In the genomic region with DNA sequence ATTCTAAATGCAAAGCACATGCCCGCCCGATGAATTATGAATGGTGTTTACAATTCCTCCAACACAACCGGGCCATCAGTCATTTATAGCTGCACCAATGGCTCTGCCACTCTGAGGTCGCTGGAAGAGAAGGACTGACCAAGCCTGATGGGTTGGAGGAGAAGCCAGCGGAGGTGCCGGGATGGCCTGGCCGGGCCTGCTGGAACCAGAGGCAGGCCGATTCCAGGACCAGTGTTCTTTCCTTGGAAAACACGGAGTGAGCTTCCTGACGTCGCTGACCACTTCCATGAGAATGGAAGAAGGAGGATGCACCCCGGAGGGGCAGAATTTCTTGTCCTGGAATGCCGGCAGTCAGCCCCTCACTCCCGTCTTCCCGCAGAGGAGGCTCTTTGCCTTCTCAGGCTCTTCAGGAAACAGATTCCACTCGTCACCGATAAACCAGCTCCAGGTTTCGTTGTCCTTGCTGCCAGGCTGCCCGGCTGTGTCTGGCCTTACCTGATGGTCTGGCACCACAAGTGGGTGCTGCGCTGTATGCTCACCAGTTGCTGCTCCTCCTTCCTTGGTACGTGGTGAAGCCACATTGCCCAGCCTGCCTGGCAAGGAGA, we compare ENCODE assay signal across 23 cellular contexts.
"Had no signal": no experiment of that assay in that cellular context is flagged by ENCODE, and none has a peak within 500 bp of the region (broad histone marks: within the 10 kb centered on the region; RNA-seq: fewer than 3 reads in every experiment).

No MANE protein-coding gene starts in this region.

- ATAC-seq: effector memory CD8-positive, alpha-beta T cell; left lobe of liver; right cardiac atrium had no signal

- H3K4me1 ChIP-seq: colonic mucosa, prostate gland, sigmoid colon, thyroid gland, vagina had no signal

- H3K27ac ChIP-seq: colonic mucosa, prostate gland, sigmoid colon, stomach, thyroid gland, vagina had no signal

- H3K9me3 ChIP-seq: colonic mucosa, prostate gland, sigmoid colon, stomach, thyroid gland, vagina had no signal

- H3K27ac Mint-ChIP-seq: effector memory CD8-positive, alpha-beta T cell; memory B cell; naive B cell; natural killer cell treated with Interleukin-12 subunit alpha and Interleukin-12 subunit beta and Interleukin-15 and Interleukin-18, amount 100 ng/mL, for 72 hours; stimulated activated effector memory CD8-positive, alpha-beta T cell treated with anti-CD3 and anti-CD28 coated beads, Interleukin-12 subunit alpha, Interleukin-12 subunit beta, amount 100 ng/mL, for 72 hours had no signal

- H3K9me3 Mint-ChIP-seq: memory B cell; natural killer cell treated with Interleukin-12 subunit alpha and Interleukin-12 subunit beta and Interleukin-15 and Interleukin-18, amount 100 ng/mL, for 72 hours; stimulated activated effector memory CD8-positive, alpha-beta T cell treated with anti-CD3 and anti-CD28 coated beads, Interleukin-12 subunit alpha, Interleukin-12 subunit beta, amount 100 ng/mL, for 72 hours had no signal

- H3K27me3 ChIP-seq: colonic mucosa, thyroid gland, vagina had no signal

- FAIRE-seq: frontal cortex, kidney had no signal

- H3K4me1 Mint-ChIP-seq: memory B cell; stimulated activated effector memory CD8-positive, alpha-beta T cell treated with anti-CD3 and anti-CD28 coated beads, Interleukin-12 subunit alpha, Interleukin-12 subunit beta, amount 100 ng/mL, for 72 hours had no signal

- H3K36me3 Mint-ChIP-seq: memory B cell; naive B cell; natural killer cell treated with Interleukin-12 subunit alpha and Interleukin-12 subunit beta and Interleukin-15 and Interleukin-18, amount 100 ng/mL, for 72 hours; stimulated activated effector memory CD8-positive, alpha-beta T cell treated with anti-CD3 and anti-CD28 coated beads, Interleukin-12 subunit alpha, Interleukin-12 subunit beta, amount 100 ng/mL, for 72 hours had no signal

- DNase-seq: colonic mucosa; dermis blood vessel endothelial cell; effector memory CD8-positive, alpha-beta T cell; hypothalamus; kidney; naive B cell; right cardiac atrium; sigmoid colon; stimulated activated CD4-positive, alpha-beta T cell treated with anti-CD3 and anti-CD28 coated beads, Interleukin-2, amount 100 ng/mL, for 24 hours; stimulated activated CD4-positive, alpha-beta T cell treated with anti-CD3 and anti-CD28 coated beads, Interleukin-4, amount 100 ng/mL, for 24 hours; stimulated activated naive CD4-positive, alpha-beta T cell treated with Interleukin-2 at 50 U/mL for 16 hours; stomach; thyroid gland; trophoblast cell had no signal

- H3K4me3 ChIP-seq: colonic mucosa, lung, prostate gland, sigmoid colon, stomach, thyroid gland, vagina had no signal

- H3K36me3 ChIP-seq: colonic mucosa, prostate gland, sigmoid colon, stomach, thyroid gland, vagina had no signal

- H3K4me3 Mint-ChIP-seq: effector memory CD8-positive, alpha-beta T cell; memory B cell; naive B cell; natural killer cell treated with Interleukin-12 subunit alpha and Interleukin-12 subunit beta and Interleukin-15 and Interleukin-18, amount 100 ng/mL, for 72 hours; neural crest cell; stimulated activated effector memory CD8-positive, alpha-beta T cell treated with anti-CD3 and anti-CD28 coated beads, Interleukin-12 subunit alpha, Interleukin-12 subunit beta, amount 100 ng/mL, for 72 hours had no signal
